Comparison of ENCODE assay signal across 8 cellular contexts in genomic region chr2:96636772-96637171, GRCh38. TPM values are rescaled to one million over a fixed set of nuclear protein-coding genes. Genes with fewer than 3 reads are reported as not detected.
DNase-seq lines count a peak whose midpoint lies in the region; ATAC-seq and TF ChIP-seq lines count a peak whose summit lies in the region.

No MANE protein-coding gene starts in this region.

- POLR2A ChIA-PET in RWPE1 (lab: Yijun Ruan, JAX; ENCODE audit: low non-redundant PET) = no interaction called here

- TF ChIP-seq EP300 in ovary (IDR thresholded peaks at IDR 0.05) = no peak

- no peak for ATAC-seq in HG02678 (IDR thresholded peaks at IDR 0.05; ENCODE audit: unreplicated experiment)
- no peak for ATAC-seq in HG02642 (IDR thresholded peaks at IDR 0.05; ENCODE audit: poor library complexity, unreplicated experiment)
- ATAC-seq in GM21723 (IDR thresholded peaks at IDR 0.05; ENCODE audit: unreplicated experiment) = no peak

- TF ChIP-seq CTCF in RWPE1 (conservative IDR thresholded peaks at IDR 0.05; ENCODE audit: low read depth) (no peak), esophagus squamous epithelium (IDR thresholded peaks at IDR 0.05) (no peak), ovary (IDR thresholded peaks at IDR 0.05) (no peak)

- CTCF ChIA-PET in RWPE1 (lab: Yijun Ruan, JAX) = no interaction called here

- peaks cover 14 to 62% (median 20%) of the 10 kb centered on the region in 3 donors for H3K4me1 ChIP-seq in esophagus squamous epithelium
- peaks cover 4% of the 10 kb centered on the region for H3K4me1 ChIP-seq in ovary (ENCODE audit: insufficient read depth)

- intact Hi-C loops in esophagus squamous epithelium (cut with DNase I) = loop anchor here (10.0 kb wide), 1 partner anchor 128 kb away; the partner anchor contains the start of gene CNNM4
- intact Hi-C loops in ovary (cut with DNase I) = loop anchor here in 2 of 4 donors (10.0 kb wide), 2 partner anchors 102 to 328 kb away; partner anchors contain the start of gene ARID5A (in 1 of the 2)

- DNase-seq in EH (ENCODE audit: low read depth) (peak; percentile 23), RWPE1 (ENCODE audit: low spot score) (no peak), esophagus squamous epithelium (lab: John Stamatoyannopoulos, UW) (no peak), ovary (peak in 1 of 5 donors; percentile 27), DMS 273 treated with DMSO at 0.1 percent for 48 hours (lab: John Stamatoyannopoulos, UW) (no peak)

- H3K36me3 ChIP-seq in esophagus squamous epithelium = peaks cover 0 to 33% (median 0%) of the 10 kb centered on the region in 3 donors
- H3K36me3 ChIP-seq in ovary = no peaks in the 10 kb centered on the region

- peak overlapping the region; percentile 70 to 78 (median 72) for H3K4me3 ChIP-seq in esophagus squamous epithelium
- peak overlapping the region; percentile 80 for H3K4me3 ChIP-seq in ovary

- peak overlapping the region; percentile 84 for H3K27ac ChIP-seq in RWPE1
- H3K27ac ChIP-seq in esophagus squamous epithelium = peak overlapping the region; percentile 64 to 100 (median 96)
- peak overlapping the region; percentile 86 to 93 for H3K27ac ChIP-seq in ovary

- H3K27me3 ChIP-seq in esophagus squamous epithelium (no peaks in the 10 kb centered on the region), ovary (no peaks in the 10 kb centered on the region)

- H3K9me3 ChIP-seq in esophagus squamous epithelium (no peaks in the 10 kb centered on the region), ovary (no peaks in the 10 kb centered on the region)

- 28 to 35% methylated on average over 5 to 7 of the region's 10 CpGs for WGBS in esophagus squamous epithelium, 2 donors
- 26 to 37% (median 32%) methylated on average over 10 of the region's 10 CpGs for WGBS in ovary, 3 donors

- TF ChIP-seq POLR2A in esophagus squamous epithelium (IDR thresholded peaks at IDR 0.05) (no peak), ovary (IDR thresholded peaks at IDR 0.05) (no peak)

RNA-seq across cellular contexts. Expression of gene KANSL3, which starts 1.3 kb away (rescaled TPM):
- 10 to 100 TPM; 16.0 to 45.2 (median 18.1) TPM for total RNA-seq in esophagus squamous epithelium
- 10 to 100 TPM; 34.5 to 55.7 (median 48.4) TPM for total RNA-seq in ovary
- polyA plus RNA-seq in ovary = 10 to 100 TPM; 28.0 to 39.5 TPM

RNA-seq across cellular contexts. Expression of gene FER1L5, which starts 5.8 kb away (rescaled TPM):
- total RNA-seq in esophagus squamous epithelium (under 1 TPM in 2 of 4 donors, not detected in 2; 0.13 to 0.19 TPM), ovary (under 1 TPM; 0.12 to 0.80 (median 0.34) TPM)
- under 1 TPM; 0.08 to 0.23 TPM for polyA plus RNA-seq in ovary
